ENCODE assay signal across 23 cellular contexts in the genomic region with DNA sequence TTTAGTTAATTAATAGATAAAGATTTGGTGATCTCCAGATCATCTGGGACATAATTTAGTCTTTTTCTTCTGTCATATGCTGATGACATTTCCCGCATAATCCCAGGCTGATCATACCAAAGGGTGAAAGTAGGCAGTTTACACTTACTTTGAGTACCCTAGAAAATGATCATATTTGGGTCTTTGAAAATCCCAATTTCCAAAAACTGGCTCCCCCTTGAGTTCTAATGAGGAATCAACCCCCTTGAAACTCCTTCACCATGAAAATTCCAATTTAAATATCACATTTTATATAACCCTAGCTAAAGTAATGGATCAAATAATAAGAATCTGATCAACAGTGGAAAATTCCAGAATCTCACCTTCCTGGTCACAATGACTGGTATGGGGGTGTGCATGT.
"Had no signal": no experiment of that assay in that cellular context is flagged by ENCODE, and none has a peak within 500 bp of the region (broad histone marks: within the 10 kb centered on the region; RNA-seq: fewer than 3 reads in every experiment).

No MANE protein-coding gene starts in this region.

- H3K27me3 ChIP-seq: brain microvascular endothelial cell, gastroesophageal sphincter, heart right ventricle, right atrium auricular region, thyroid gland had no signal

- DNase-seq: activated CD4-positive, alpha-beta T cell treated with anti-CD3 and anti-CD28 coated beads, Interleukin-2, amount 10 ng/mL, durations not matched to agents 7 days and 5 days; activated CD4-positive, CD25-positive, alpha-beta regulatory T cell; activated CD8-positive, alpha-beta memory T cell treated with anti-CD3 and anti-CD28 coated beads, Interleukin-2, amount 50 U/mL, for 4 hours; activated CD8-positive, alpha-beta T cell treated with anti-CD3 and anti-CD28 coated beads, Interleukin-2, amount 10 ng/mL, durations not matched to agents 7 days and 5 days; activated effector memory CD4-positive, alpha-beta T cell treated with Interleukin-2 at 50 U/mL for 16 hours; activated naive CD4-positive, alpha-beta T cell treated with anti-CD3 and anti-CD28 coated beads, Interleukin-2, amount 10 ng/mL, durations not matched to agents 7 days and 5 days; activated naive CD8-positive, alpha-beta T cell treated with anti-CD3 and anti-CD28 coated beads, Interleukin-2, amount 50 U/mL, for 24 hours; activated T-cell treated with anti-CD3 and anti-CD28 coated beads, Interleukin-2, amount 50 U/mL, for 48 hours; anterior cingulate cortex; brain microvascular endothelial cell; heart right ventricle; immature natural killer cell; kidney glomerular epithelial cell; left ventricle myocardium inferior; stimulated activated CD4-positive, alpha-beta T cell treated with anti-CD3 and anti-CD28 coated beads, Interleukin-12 subunit alpha, Interleukin-12 subunit beta, amount 100 ng/mL, for 4 hours; stimulated activated CD4-positive, alpha-beta T cell treated with anti-CD3 and anti-CD28 coated beads, Interleukin-1b, Interleukin-23, amount 100 ng/mL, for 48 hours; stimulated activated CD8-positive, alpha-beta memory T cell treated with anti-CD3 and anti-CD28 coated beads, Interleukin-4, amount 100 ng/mL, for 48 hours; stimulated activated naive CD4-positive, alpha-beta T cell; T-helper 9 cell; thyroid gland had no signal

- H3K4me3 ChIP-seq: coronary artery, gastroesophageal sphincter, heart right ventricle, left ventricle myocardium inferior, right atrium auricular region, thyroid gland had no signal

- H3K4me1 ChIP-seq: gastroesophageal sphincter, heart right ventricle, left ventricle myocardium inferior, right atrium auricular region, thyroid gland had no signal

- H3K9me3 ChIP-seq: gastroesophageal sphincter, heart right ventricle, left ventricle myocardium inferior, right atrium auricular region, thyroid gland had no signal

- H3K27ac ChIP-seq: brain microvascular endothelial cell, coronary artery, gastroesophageal sphincter, heart right ventricle, left ventricle myocardium inferior, right atrium auricular region, thyroid gland had no signal

- H3K36me3 ChIP-seq: brain microvascular endothelial cell, gastroesophageal sphincter, heart right ventricle, left ventricle myocardium inferior, right atrium auricular region, thyroid gland had no signal
